Comparison of ENCODE assay signal across 8 cellular contexts in genomic region chr14:31090872-31091764, GRCh38.
DNase-seq lines count a peak whose midpoint lies in the region; FAIRE-seq and TF ChIP-seq lines count a peak whose summit lies in the region.

No MANE protein-coding gene starts in this region.

- no peaks in the 10 kb centered on the region for H3K79me2 ChIP-seq in neural progenitor cell (ENCODE audit: low read depth)

- H3K27me3 ChIP-seq in muscle layer of duodenum (ENCODE audit: low read depth, low read length) (no peaks in the 10 kb centered on the region), neural progenitor cell (no peaks in the 10 kb centered on the region)

- no peak for FAIRE-seq in GM12892 (lab: Jason Lieb, UNC)

- H3K36me3 ChIP-seq in muscle layer of duodenum (ENCODE audit: control insufficient read depth in 1 of 2, insufficient read depth in 2 of 2, low read length in 2 of 2) (no peaks in the 10 kb centered on the region), neural progenitor cell (no peaks in the 10 kb centered on the region)

- peaks cover 8 to 13% of the 10 kb centered on the region in 2 donors for H3K4me1 ChIP-seq in muscle layer of duodenum (ENCODE audit: control insufficient read depth in 1 of 2, insufficient read depth in 2 of 2, low read length in 2 of 2)
- H3K4me1 ChIP-seq in neural progenitor cell = no peaks in the 10 kb centered on the region

- H3K4me2 ChIP-seq in neural progenitor cell = no peak overlapping the region

- no peaks in the 10 kb centered on the region for H3F3A ChIP-seq in neural progenitor cell (ENCODE audit: low read depth)

- TF ChIP-seq POLR2A in GM12892 (IDR thresholded peaks at IDR 0.05; ENCODE audit: low read depth, low read length) = no peak

- no peaks in the 10 kb centered on the region for H3K9me3 Mint-ChIP-seq in neural progenitor cell

- H3K27me3 Mint-ChIP-seq in neural progenitor cell (ENCODE audit: insufficient read depth, low read depth) = no peaks in the 10 kb centered on the region

- H3K9me3 ChIP-seq in muscle layer of duodenum (ENCODE audit: control insufficient read depth in 1 of 2, low read length in 2 of 2) = no peaks in the 10 kb centered on the region
- no peaks in the 10 kb centered on the region for H3K9me3 ChIP-seq in neural progenitor cell (ENCODE audit: low read depth)

- DNase-seq in AML-193 (lab: John Stamatoyannopoulos, UW) (peak; percentile 95 to 96), MV-4-11 (lab: John Stamatoyannopoulos, UW) (peak; percentile 80), globus pallidus (ENCODE audit: low spot score) (no peak), GM12892 (ENCODE audit: insufficient read length) (no peak), T-helper 2 cell (no peak), neural progenitor cell (ENCODE audit: low spot score) (no peak)

- no peak overlapping the region for H3K9ac ChIP-seq in neural progenitor cell

- H3K4me3 ChIP-seq in muscle layer of duodenum (ENCODE audit: low read depth in 1 of 2, low read length in 2 of 2) = no peak overlapping the region
- no peak overlapping the region for H3K4me3 ChIP-seq in neural progenitor cell

- peak overlapping the region; percentile 54 for H3K27ac ChIP-seq in cingulate gyrus (ENCODE audit: low read depth, low read length)
- H3K27ac ChIP-seq in muscle layer of duodenum (ENCODE audit: low read length) = peak overlapping the region; percentile 82
- no peak overlapping the region for H3K27ac ChIP-seq in neural progenitor cell

- no peak overlapping the region for H3K4me3 Mint-ChIP-seq in neural progenitor cell

- no peak for TF ChIP-seq CTCF in neural progenitor cell (IDR thresholded peaks at IDR 0.05)

- no peaks in the 10 kb centered on the region for H3K4me1 Mint-ChIP-seq in neural progenitor cell

- no peak overlapping the region for H2AFZ ChIP-seq in neural progenitor cell (replicated peaks)

- H3K27ac Mint-ChIP-seq in neural progenitor cell = no peak overlapping the region

- H4K20me1 ChIP-seq in neural progenitor cell (ENCODE audit: low read depth) = no peaks in the 10 kb centered on the region

- peaks cover 1% of the 10 kb centered on the region for H3K36me3 Mint-ChIP-seq in neural progenitor cell

Comparison
In these comparisons a context has a peak if more than half of its experiments do, and no peak if none do; other contexts are left out.
1. DNase-seq: peak in AML-193 (2 of 2) and MV-4-11 (single experiment); none in globus pallidus (single experiment), GM12892 (single experiment), T-helper 2 cell (0 of 5) and neural progenitor cell (single experiment).